1 cellular context compared by ENCODE assay signal in the genomic region with DNA sequence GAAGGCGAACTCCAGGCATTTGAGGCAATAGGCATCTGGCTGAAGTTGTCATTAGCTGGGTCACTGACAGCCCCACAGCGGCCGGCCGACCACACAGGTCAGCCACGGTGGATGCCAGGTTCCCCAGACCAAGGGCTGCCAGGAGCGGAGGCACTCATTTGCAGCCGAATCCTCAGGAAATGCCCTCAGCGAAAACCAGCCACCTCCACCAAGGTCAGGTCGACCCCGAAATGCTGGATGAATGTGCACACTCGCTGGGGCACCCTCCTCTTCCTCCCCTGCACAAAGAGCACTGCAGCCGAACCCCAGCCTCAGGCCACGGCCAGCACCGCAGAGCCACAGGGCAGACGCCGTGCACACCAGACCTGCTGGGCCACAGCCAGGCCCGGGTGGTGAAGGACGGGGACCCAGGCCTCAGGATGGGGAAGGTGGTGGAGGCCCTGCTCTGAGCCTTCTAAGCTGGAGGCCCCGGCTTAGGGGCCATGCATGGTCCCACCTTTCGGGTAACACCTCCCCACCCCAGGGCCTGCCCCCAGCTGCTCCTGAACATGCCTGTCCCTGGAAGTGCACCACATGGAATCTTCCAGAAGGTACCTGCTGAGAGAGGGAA.
TF ChIP-seq lines count a peak whose summit lies in the region.

No MANE protein-coding gene starts in this region.

TF ChIP-seq in HepG2, 621 proteins besides CTCF, POLR2A, EP300 and RAD21 (continued from another document):
- TF ChIP-seq, protein P1, sequence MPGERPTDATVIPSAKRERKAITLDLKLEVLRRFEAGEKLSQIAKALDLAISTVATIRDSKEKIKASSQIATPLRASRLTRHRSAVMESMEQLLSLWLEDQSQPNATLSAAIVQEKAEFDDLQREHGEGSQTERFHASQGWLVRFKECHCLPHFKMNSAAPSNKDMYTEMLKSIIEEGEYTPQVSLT (CRISPR knock-in tag; IDR thresholded peaks at IDR 0.05; ENCODE audit: borderline replicate concordance, low read depth) = no peak
- TF ChIP-seq ZNF589 (CRISPR knock-in tag; conservative IDR thresholded peaks at IDR 0.05) = no peak
- no peak for TF ChIP-seq RAD51 (IDR thresholded peaks at IDR 0.05; ENCODE audit: borderline replicate concordance)
- TF ChIP-seq, protein P2, sequence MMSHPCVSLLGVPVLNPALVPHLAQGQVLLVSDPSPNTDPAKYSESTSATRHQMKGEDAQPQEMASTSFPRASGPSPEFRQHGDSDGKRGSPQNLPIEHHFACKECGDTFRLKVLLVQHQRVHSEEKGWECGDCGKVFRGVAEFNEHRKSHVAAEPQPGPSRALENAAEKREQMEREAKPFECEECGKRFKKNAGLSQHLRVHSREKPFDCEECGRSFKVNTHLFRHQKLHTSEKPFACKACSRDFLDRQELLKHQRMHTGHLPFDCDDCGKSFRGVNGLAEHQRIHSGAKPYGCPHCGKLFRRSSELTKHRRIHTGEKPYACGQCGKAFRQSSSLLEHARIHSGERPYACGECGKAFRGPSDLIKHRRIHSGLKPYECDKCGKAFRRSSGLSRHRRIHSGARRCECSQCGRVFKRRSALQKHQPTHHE (CRISPR knock-in tag; IDR thresholded peaks at IDR 0.05; ENCODE audit: borderline replicate concordance) = no peak
- TF ChIP-seq TARDBP (CRISPR knock-in tag; IDR thresholded peaks at IDR 0.05) = no peak
- TF ChIP-seq, protein P3, sequence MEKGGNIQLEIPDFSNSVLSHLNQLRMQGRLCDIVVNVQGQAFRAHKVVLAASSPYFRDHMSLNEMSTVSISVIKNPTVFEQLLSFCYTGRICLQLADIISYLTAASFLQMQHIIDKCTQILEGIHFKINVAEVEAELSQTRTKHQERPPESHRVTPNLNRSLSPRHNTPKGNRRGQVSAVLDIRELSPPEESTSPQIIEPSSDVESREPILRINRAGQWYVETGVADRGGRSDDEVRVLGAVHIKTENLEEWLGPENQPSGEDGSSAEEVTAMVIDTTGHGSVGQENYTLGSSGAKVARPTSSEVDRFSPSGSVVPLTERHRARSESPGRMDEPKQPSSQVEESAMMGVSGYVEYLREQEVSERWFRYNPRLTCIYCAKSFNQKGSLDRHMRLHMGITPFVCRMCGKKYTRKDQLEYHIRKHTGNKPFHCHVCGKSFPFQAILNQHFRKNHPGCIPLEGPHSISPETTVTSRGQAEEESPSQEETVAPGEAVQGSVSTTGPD (CRISPR knock-in tag; IDR thresholded peaks at IDR 0.05) = no peak
- TF ChIP-seq, protein P4, sequence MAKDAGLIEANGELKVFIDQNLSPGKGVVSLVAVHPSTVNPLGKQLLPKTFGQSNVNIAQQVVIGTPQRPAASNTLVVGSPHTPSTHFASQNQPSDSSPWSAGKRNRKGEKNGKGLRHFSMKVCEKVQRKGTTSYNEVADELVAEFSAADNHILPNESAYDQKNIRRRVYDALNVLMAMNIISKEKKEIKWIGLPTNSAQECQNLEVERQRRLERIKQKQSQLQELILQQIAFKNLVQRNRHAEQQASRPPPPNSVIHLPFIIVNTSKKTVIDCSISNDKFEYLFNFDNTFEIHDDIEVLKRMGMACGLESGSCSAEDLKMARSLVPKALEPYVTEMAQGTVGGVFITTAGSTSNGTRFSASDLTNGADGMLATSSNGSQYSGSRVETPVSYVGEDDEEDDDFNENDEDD (CRISPR knock-in tag; IDR thresholded peaks at IDR 0.05; ENCODE audit: borderline replicate concordance) = no peak
- no peak for TF ChIP-seq EZH2 (conservative IDR thresholded peaks at IDR 0.05; ENCODE audit: low read depth, low read length)
- no peak for TF ChIP-seq NR3C1 (CRISPR knock-in tag; IDR thresholded peaks at IDR 0.05)
- TF ChIP-seq NFE2L1 (CRISPR knock-in tag; IDR thresholded peaks at IDR 0.05; ENCODE audit: borderline replicate concordance) = no peak
- no peak for TF ChIP-seq SOX13 (IDR thresholded peaks at IDR 0.05)
- no peak for TF ChIP-seq SOX13 (CRISPR knock-in tag; conservative IDR thresholded peaks at IDR 0.05 in 1 of 2, IDR thresholded peaks at IDR 0.05 in 1 of 2)
- no peak for TF ChIP-seq ZNF747 (CRISPR knock-in tag; IDR thresholded peaks at IDR 0.05; ENCODE audit: borderline replicate concordance)
TF ChIP-seq in HepG2: peak in this region for 0.
